21 cellular contexts compared by ENCODE assay signal in genomic region chr16:86823125-86823524, GRCh38.
"Had no signal": no experiment of that assay in that cellular context is flagged by ENCODE, and none has a peak within 500 bp of the region (broad histone marks: within the 10 kb centered on the region; RNA-seq: fewer than 3 reads in every experiment).

No MANE protein-coding gene starts in this region.

- H3K4me3 ChIP-seq: adrenal gland, body of pancreas, esophagus muscularis mucosa, sigmoid colon, tibial nerve had no signal

- H3K4me1 ChIP-seq: adrenal gland, sigmoid colon, tibial nerve had no signal

- DNase-seq: activated CD4-positive, alpha-beta T cell treated with anti-CD3 and anti-CD28 coated beads for 36 hours; activated CD4-positive, alpha-beta T cell treated with anti-CD3 and anti-CD28 coated beads, Interleukin-2, amount 50 U/mL, for 48 hours; activated gamma-delta T cell; adrenal gland; body of pancreas; cortex of kidney; effector CD4-positive, alpha-beta T cell; posterior cingulate gyrus; sigmoid colon; stimulated activated CD4-positive, alpha-beta T cell treated with anti-CD3 and anti-CD28 coated beads, Interleukin-12 subunit alpha, Interleukin-12 subunit beta, amount 100 ng/mL, for 4 hours; stimulated activated CD4-positive, alpha-beta T cell treated with anti-CD3 and anti-CD28 coated beads, Interleukin-1b, Interleukin-23, amount 100 ng/mL, for 48 hours; stimulated activated naive CD8-positive, alpha-beta T cell treated with anti-CD3 and anti-CD28 coated beads, Interleukin-15, Interleukin-2, amounts not matched to agents 100 U/mL and 50 U/mL, for 24 hours had no signal

- H3K36me3 Mint-ChIP-seq: activated naive CD4-positive, alpha-beta T cell treated with anti-CD3 and anti-CD28 coated beads, Interleukin-2, amount 50 U/mL, for 72 hours; mesothelial cell of epicardium; natural killer cell treated with Interleukin-12 subunit alpha and Interleukin-12 subunit beta and Interleukin-15 and Interleukin-18, amount 100 ng/mL, for 72 hours; WTC11 had no signal

- H3K9me3 ChIP-seq: adrenal gland, body of pancreas, esophagus muscularis mucosa, neutrophil, sigmoid colon, tibial nerve had no signal

- H3K4me3 Mint-ChIP-seq: activated CD4-positive, alpha-beta T cell treated with anti-CD3 and anti-CD28 coated beads for 36 hours; central memory CD8-positive, alpha-beta T cell; mesothelial cell of epicardium; natural killer cell treated with Interleukin-12 subunit alpha and Interleukin-12 subunit beta and Interleukin-15 and Interleukin-18, amount 100 ng/mL, for 72 hours; T-helper 2 cell treated with Interferon-gamma antibody and Interleukin-4, amounts not matched to agents 5 μg/mL and 100 μg/mL, for 36 hours; WTC11 had no signal

- H3K36me3 ChIP-seq: adrenal gland, esophagus muscularis mucosa, neutrophil, sigmoid colon, tibial nerve had no signal

- ATAC-seq: activated CD4-positive, alpha-beta T cell treated with anti-CD3 and anti-CD28 coated beads for 36 hours; activated naive CD4-positive, alpha-beta T cell treated with anti-CD3 and anti-CD28 coated beads, Interleukin-2, amount 50 U/mL, for 72 hours; body of pancreas; natural killer cell treated with Interleukin-12 subunit alpha and Interleukin-12 subunit beta and Interleukin-15 and Interleukin-18, amount 100 ng/mL, for 72 hours; stimulated activated naive CD8-positive, alpha-beta T cell treated with anti-CD3 and anti-CD28 coated beads, Interleukin-15, Interleukin-2, amounts not matched to agents 100 U/mL and 50 U/mL, for 24 hours; WTC11 had no signal

- H3K27ac ChIP-seq: adrenal gland, body of pancreas, esophagus muscularis mucosa, neutrophil, sigmoid colon, tibial nerve had no signal

- H3K4me1 Mint-ChIP-seq: activated CD4-positive, alpha-beta T cell treated with anti-CD3 and anti-CD28 coated beads for 36 hours; central memory CD8-positive, alpha-beta T cell had no signal

- H3K27ac Mint-ChIP-seq: activated CD4-positive, alpha-beta T cell treated with anti-CD3 and anti-CD28 coated beads for 36 hours; activated naive CD4-positive, alpha-beta T cell treated with anti-CD3 and anti-CD28 coated beads, Interleukin-2, amount 50 U/mL, for 72 hours; mesothelial cell of epicardium; natural killer cell treated with Interleukin-12 subunit alpha and Interleukin-12 subunit beta and Interleukin-15 and Interleukin-18, amount 100 ng/mL, for 72 hours; T-helper 2 cell treated with Interferon-gamma antibody and Interleukin-4, amounts not matched to agents 5 μg/mL and 100 μg/mL, for 36 hours; WTC11 had no signal

- H3K9me3 Mint-ChIP-seq: activated naive CD4-positive, alpha-beta T cell treated with anti-CD3 and anti-CD28 coated beads, Interleukin-2, amount 50 U/mL, for 72 hours; central memory CD8-positive, alpha-beta T cell; natural killer cell treated with Interleukin-12 subunit alpha and Interleukin-12 subunit beta and Interleukin-15 and Interleukin-18, amount 100 ng/mL, for 72 hours; T-helper 2 cell treated with Interferon-gamma antibody and Interleukin-4, amounts not matched to agents 5 μg/mL and 100 μg/mL, for 36 hours had no signal
